In the genomic region with DNA sequence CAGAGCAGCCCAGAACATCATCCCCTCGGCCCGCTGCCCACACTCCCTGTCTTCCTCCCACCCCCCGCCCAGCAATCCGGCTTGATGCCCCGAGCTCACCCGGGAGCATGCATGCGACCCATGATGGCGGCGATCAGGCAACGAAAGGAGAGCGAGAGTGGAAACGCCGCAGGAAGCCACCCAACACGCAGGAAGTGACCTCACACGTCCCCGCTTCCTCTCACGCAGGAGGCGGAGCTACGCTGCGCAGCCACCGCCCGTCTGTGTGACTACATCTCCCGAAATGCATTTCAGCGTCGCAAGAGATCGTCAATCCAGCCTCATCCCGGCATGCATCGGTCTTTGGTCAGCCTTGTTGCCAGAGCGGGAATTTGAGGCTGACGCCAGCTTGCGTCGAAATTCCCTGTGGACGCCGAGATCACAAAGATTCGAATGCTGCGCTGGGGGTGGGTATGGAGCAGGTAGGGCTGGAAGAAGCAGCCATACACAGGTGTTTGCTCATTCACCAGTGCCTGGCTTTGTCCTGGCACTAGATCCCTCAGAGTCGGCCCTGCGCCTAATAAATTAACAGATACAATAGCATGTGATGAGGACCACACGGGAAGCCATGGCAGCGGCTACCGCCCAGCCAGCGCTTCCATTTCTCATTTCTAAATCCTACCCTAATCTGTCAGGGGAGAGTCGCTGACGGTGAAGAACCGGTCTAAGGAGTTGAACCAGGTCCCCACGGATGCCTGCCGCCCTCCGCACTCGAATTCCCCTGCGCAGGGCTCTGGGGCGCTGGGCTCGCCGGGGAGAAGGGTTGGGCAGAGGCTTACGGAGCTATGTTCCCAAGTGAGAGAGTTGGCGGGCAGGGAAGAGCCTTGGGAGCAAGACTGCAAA, we compare ENCODE assay signal across 8 cellular contexts. TPM values are rescaled to one million over a fixed set of nuclear protein-coding genes. Genes with fewer than 3 reads are reported as not detected.
DNase-seq lines count a peak whose midpoint lies in the region; ATAC-seq, FAIRE-seq and TF ChIP-seq lines count a peak whose summit lies in the region.

A gene (minus strand): TSS at position 148 of the 882 bp plus-strand sequence. CDS start 26 bp downstream, at position 122.

- intact Hi-C loops in psoas muscle (cut with DNase I), result loop anchor here in 1 of 2 donors (5.0 to 10.0 kb wide), 3 partner anchors 130 to 647 kb away; a partner anchor contains a TSS

- H3K4me3 ChIP-seq in right atrium auricular region (peak within 1 kb of the TSS; percentile 77 to 95), psoas muscle (peak within 1 kb of the TSS; percentile 91)

- H3K27me3 ChIP-seq in right atrium auricular region (no peaks in the 10 kb centered on the region), psoas muscle (ENCODE audit: insufficient read depth in 3 of 3, low read length in 2 of 3) (no peaks in the 10 kb centered on the region)

- DNase-seq in NCI-H187 (lab: John Stamatoyannopoulos, UW), result peak; percentile 97 to 98
- DNase-seq in T-helper 2 cell, result peak; percentile 78 to 99 (median 90)
- DNase-seq in right atrium auricular region (ENCODE audit: low spot score), result peak; percentile 98
- DNase-seq in psoas muscle, result peak; percentile 96 to 98
- peak; percentile 99 for DNase-seq in urothelium cell line (ENCODE audit: low spot score)

- no peaks in the 10 kb centered on the region for H3K9me3 ChIP-seq in right atrium auricular region
- H3K9me3 ChIP-seq in psoas muscle, result no peaks in the 10 kb centered on the region

- H3K4me1 ChIP-seq in right atrium auricular region, result peaks cover 0 to 20% of the 10 kb centered on the region in 2 donors
- peaks cover 19% of the 10 kb centered on the region for H3K4me1 ChIP-seq in psoas muscle

- TF ChIP-seq CTCF in right atrium auricular region (IDR thresholded peaks at IDR 0.05) (no peak), psoas muscle (IDR thresholded peaks at IDR 0.05) (no peak)

- H3K36me3 ChIP-seq in right atrium auricular region, result peaks cover 24% of the 10 kb centered on the region
- H3K36me3 ChIP-seq in psoas muscle (ENCODE audit: insufficient read depth in 1 of 2, low read depth in 1 of 2), result peaks cover 3 to 37% of the 10 kb centered on the region in 2 donors

- ATAC-seq in GM18498 (IDR thresholded peaks at IDR 0.05; ENCODE audit: unreplicated experiment) (peak; percentile 95), HG02938 (IDR thresholded peaks at IDR 0.05; ENCODE audit: unreplicated experiment) (peak; percentile 93), psoas muscle (peak; percentile 96 to 99 (median 98))

- 0 to 1% (median 0%) methylated on average over 48 to 55 of the region's 55 CpGs for WGBS in psoas muscle, 3 donors

- H3K27ac ChIP-seq in angular gyrus (ENCODE audit: low read depth, low read length), result peak within 1 kb of the TSS; percentile 87
- H3K27ac ChIP-seq in right atrium auricular region, result peak within 1 kb of the TSS; percentile 83 to 96
- peak within 1 kb of the TSS; percentile 96 for H3K27ac ChIP-seq in psoas muscle

- FAIRE-seq in urothelium cell line (lab: Jason Lieb, UNC), result peak; percentile 68

RNA-seq across cellular contexts. Expression of the gene that starts here (rescaled TPM):
- 1,000 to 10,000 TPM in 1 of 2 donors, 100 to 1,000 TPM in 1; 706 to 1,241 TPM for total RNA-seq in right atrium auricular region
- 1,000 to 10,000 TPM in 2 of 4 donors, 100 to 1,000 TPM in 2; 717 to 1,079 (median 1,007) TPM for total RNA-seq in psoas muscle
- polyA plus RNA-seq in psoas muscle, result 1,000 to 10,000 TPM; 1,994 to 2,310 (median 2,088) TPM

Comparison
In these comparisons a context has a peak if more than half of its experiments do, and no peak if none do; other contexts are left out.
1. Peak in every context shown above with its lines: DNase-seq, ATAC-seq, H3K4me3 ChIP-seq and H3K27ac ChIP-seq.